In genomic region chr16:79659352-79659751, GRCh38 we compare ENCODE assay signal across 1 cellular context.
TF ChIP-seq lines count a peak whose summit lies in the region.

No MANE protein-coding gene starts in this region.

TF ChIP-seq in H1, 55 proteins besides CTCF, POLR2A, EP300 and RAD21:
- TF ChIP-seq NRF1 (IDR thresholded peaks at IDR 0.05; ENCODE audit: low read depth, low read length) (no peak), CHD7 (IDR thresholded peaks at IDR 0.05; ENCODE audit: insufficient replicate concordance, low read length) (no peak), USF2 (IDR thresholded peaks at IDR 0.05; ENCODE audit: low read length) (no peak), BRCA1 (IDR thresholded peaks at IDR 0.05; ENCODE audit: low read depth, low read length) (no peak), EZH2 (IDR thresholded peaks at IDR 0.05; ENCODE audit: low read depth, low read length, severe bottlenecking) (no peak), JUN (IDR thresholded peaks at IDR 0.05; ENCODE audit: low read depth, low read length) (no peak), POU5F1 (IDR thresholded peaks at IDR 0.05; ENCODE audit: low read depth, low read length) (no peak), PHF8 (conservative IDR thresholded peaks at IDR 0.05; ENCODE audit: low read depth, low read length) (no peak), RXRA (IDR thresholded peaks at IDR 0.05; ENCODE audit: insufficient read depth, low read depth, low read length) (no peak), ASH2L (IDR thresholded peaks at IDR 0.05; ENCODE audit: low read length) (no peak), HDAC2 (IDR thresholded peaks at IDR 0.05; ENCODE audit: borderline replicate concordance in 1 of 2, low read depth in 2 of 2, low read length in 2 of 2) (no peak), TBP (IDR thresholded peaks at IDR 0.05; ENCODE audit: low read depth, low read length) (no peak)
- TF ChIP-seq, protein P1, sequence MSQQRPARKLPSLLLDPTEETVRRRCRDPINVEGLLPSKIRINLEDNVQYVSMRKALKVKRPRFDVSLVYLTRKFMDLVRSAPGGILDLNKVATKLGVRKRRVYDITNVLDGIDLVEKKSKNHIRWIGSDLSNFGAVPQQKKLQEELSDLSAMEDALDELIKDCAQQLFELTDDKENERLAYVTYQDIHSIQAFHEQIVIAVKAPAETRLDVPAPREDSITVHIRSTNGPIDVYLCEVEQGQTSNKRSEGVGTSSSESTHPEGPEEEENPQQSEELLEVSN (IDR thresholded peaks at IDR 0.05), result no peak
